In genomic region chr1:175171214-175171913, GRCh38 we compare ENCODE assay signal across 28 cellular contexts. TPM values are rescaled to one million over a fixed set of nuclear protein-coding genes. Genes with fewer than 3 reads are reported as not detected.
DNase-seq lines count a peak whose midpoint lies in the region; ATAC-seq and TF ChIP-seq lines count a peak whose summit lies in the region.
"Had no signal": no experiment of that assay in that cellular context is flagged by ENCODE, and none has a peak within 500 bp of the region (broad histone marks: within the 10 kb centered on the region; RNA-seq: fewer than 3 reads in every experiment).

No MANE protein-coding gene starts in this region.

- TF ChIP-seq CTCF in body of pancreas (IDR thresholded peaks at IDR 0.05) (no peak), natural killer cell (IDR thresholded peaks at IDR 0.05) (no peak), transverse colon (IDR thresholded peaks at IDR 0.05) (no peak)

- no peaks in the 10 kb centered on the region for H3K27me3 ChIP-seq in Karpas-422 (ENCODE audit: low read length)
- H3K27me3 ChIP-seq in body of pancreas, result no peaks in the 10 kb centered on the region
- H3K27me3 ChIP-seq in transverse colon, result no peaks in the 10 kb centered on the region
- H3K27me3 ChIP-seq: uterus had no signal

- no peak overlapping the region for H3K9ac ChIP-seq in Karpas-422 (ENCODE audit: low read length)

- H3K9me3 Mint-ChIP-seq in activated T-cell treated with anti-CD3 and anti-CD28 coated beads, Interleukin-2, amount 50 U/mL, for 24 hours, result no peaks in the 10 kb centered on the region
- H3K9me3 Mint-ChIP-seq in stimulated activated effector memory CD8-positive, alpha-beta T cell treated with anti-CD3 and anti-CD28 coated beads, Interleukin-12 subunit alpha, Interleukin-12 subunit beta, amount 100 ng/mL, for 72 hours, result no peaks in the 10 kb centered on the region
- no peaks in the 10 kb centered on the region for H3K9me3 Mint-ChIP-seq in natural killer cell

- peaks cover 47% of the 10 kb centered on the region for H4K20me1 ChIP-seq in Karpas-422 (ENCODE audit: insufficient read depth, low read depth, low read length)

- peaks cover 20% of the 10 kb centered on the region for H3K4me1 ChIP-seq in Karpas-422 (ENCODE audit: low read length)
- peaks cover 22% of the 10 kb centered on the region for H3K4me1 ChIP-seq in body of pancreas
- peaks cover 0 to 17% (median 7%) of the 10 kb centered on the region in 4 donors for H3K4me1 ChIP-seq in transverse colon
- H3K4me1 ChIP-seq: A549, uterus had no signal

- intact Hi-C loops in body of pancreas (cut with DNase I), result no loop called here
- intact Hi-C loops in natural killer cell (cut with micrococcal nuclease), result no loop called here
- intact Hi-C loops in transverse colon (cut with DNase I; ENCODE audit: low total_unique reads), result no loop called here

- H2AFZ ChIP-seq in Karpas-422 (ENCODE audit: low read length), result no peak overlapping the region

- peaks cover 62% of the 10 kb centered on the region for H3K4me1 Mint-ChIP-seq in activated T-cell treated with anti-CD3 and anti-CD28 coated beads, Interleukin-2, amount 50 U/mL, for 24 hours (ENCODE audit: low read depth)
- H3K4me1 Mint-ChIP-seq in stimulated activated effector memory CD8-positive, alpha-beta T cell treated with anti-CD3 and anti-CD28 coated beads, Interleukin-12 subunit alpha, Interleukin-12 subunit beta, amount 100 ng/mL, for 72 hours, result peaks cover 69% of the 10 kb centered on the region
- peaks cover 59 to 61% of the 10 kb centered on the region in 2 donors for H3K4me1 Mint-ChIP-seq in natural killer cell

- H3K27ac Mint-ChIP-seq in activated T-cell treated with anti-CD3 and anti-CD28 coated beads, Interleukin-2, amount 50 U/mL, for 24 hours, result peak overlapping the region; percentile 23
- H3K27ac Mint-ChIP-seq in stimulated activated effector memory CD8-positive, alpha-beta T cell treated with anti-CD3 and anti-CD28 coated beads, Interleukin-12 subunit alpha, Interleukin-12 subunit beta, amount 100 ng/mL, for 72 hours, result peak overlapping the region; percentile 88
- peak overlapping the region in 1 of 2 donors; percentile 71 for H3K27ac Mint-ChIP-seq in natural killer cell

- no peak for DNase-seq in activated T-cell treated with anti-CD3 and anti-CD28 coated beads, Interleukin-2, amount 50 U/mL, for 24 hours
- DNase-seq in activated T-cell treated with anti-CD3 and anti-CD28 coated beads, Interleukin-2, amount 50 U/mL, for 48 hours, result no peak
- no peak for DNase-seq in Karpas-422
- no peak for DNase-seq in body of pancreas
- no peak for DNase-seq in stimulated activated effector memory CD8-positive, alpha-beta T cell treated with anti-CD3 and anti-CD28 coated beads, Interleukin-12 subunit alpha, Interleukin-12 subunit beta, amount 100 ng/mL, for 72 hours (ENCODE audit: low spot score in 2 of 2)
- DNase-seq in NCI-H1105 (lab: John Stamatoyannopoulos, UW), result no peak
- no peak for DNase-seq in natural killer cell
- no peak for DNase-seq in transverse colon
- DNase-seq: activated CD4-positive, alpha-beta T cell treated with anti-CD3 and anti-CD28 coated beads, Interleukin-2, amount 50 U/mL, for 1 hour; AML-193; caudate nucleus; GOT3; hippocampal formation; KBM-7; left colon; mesenchymal stem cell; NCI-H1436; NCI-H446; NCI-H82; occipital lobe; stimulated activated CD4-positive, alpha-beta T cell treated with anti-CD3 and anti-CD28 coated beads, Interleukin-4, amount 100 ng/mL, for 4 hours; stimulated activated naive CD4-positive, alpha-beta T cell treated with Interleukin-2 at 50 U/mL for 16 hours; T-helper 2 cell; uterus had no signal

- H3K4me3 ChIP-seq in Karpas-422 (ENCODE audit: low read length) (no peak overlapping the region), body of pancreas (no peak overlapping the region), transverse colon (no peak overlapping the region)
- H3K4me3 ChIP-seq: A549, SK-N-MC, thoracic aorta, uterus had no signal

- no peak overlapping the region for H3K4me2 ChIP-seq in Karpas-422 (ENCODE audit: low read depth, low read length, poor library complexity, severe bottlenecking)
- H3K4me2 ChIP-seq: A549 had no signal

- no peaks in the 10 kb centered on the region for H3K27me3 Mint-ChIP-seq in activated T-cell treated with anti-CD3 and anti-CD28 coated beads, Interleukin-2, amount 50 U/mL, for 24 hours
- no peaks in the 10 kb centered on the region for H3K27me3 Mint-ChIP-seq in natural killer cell (ENCODE audit: low read depth in 2 of 2)

- WGBS in body of pancreas, 2 donors, result 68 to 78% methylated on average over 5 of the region's 5 CpGs
- WGBS in transverse colon (ENCODE audit: low coverage in 1 of 2), 2 donors, result 93 to 100% methylated on average over 2 to 5 of the region's 5 CpGs

- TF ChIP-seq EP300 in transverse colon (IDR thresholded peaks at IDR 0.05; ENCODE audit: low read depth), result no peak

- ATAC-seq in body of pancreas (peak; percentile 60), natural killer cell (no peak)
- no peak for ATAC-seq in stimulated activated effector memory CD8-positive, alpha-beta T cell treated with anti-CD3 and anti-CD28 coated beads, Interleukin-12 subunit alpha, Interleukin-12 subunit beta, amount 100 ng/mL, for 72 hours
- ATAC-seq: A549, left colon had no signal

- H3K36me3 ChIP-seq in Karpas-422 (ENCODE audit: insufficient read depth, low read length), result peaks cover 71% of the 10 kb centered on the region
- H3K36me3 ChIP-seq in body of pancreas (replicated peaks in 1 of 2; ENCODE audit: insufficient read depth in 1 of 2, low read depth in 2 of 2), result no peaks in the 10 kb centered on the region
- H3K36me3 ChIP-seq in transverse colon, result no peaks in the 10 kb centered on the region
- H3K36me3 ChIP-seq: uterus had no signal

- H3K36me3 Mint-ChIP-seq in activated T-cell treated with anti-CD3 and anti-CD28 coated beads, Interleukin-2, amount 50 U/mL, for 24 hours (ENCODE audit: low read depth), result peaks cover 75% of the 10 kb centered on the region
- H3K36me3 Mint-ChIP-seq in stimulated activated effector memory CD8-positive, alpha-beta T cell treated with anti-CD3 and anti-CD28 coated beads, Interleukin-12 subunit alpha, Interleukin-12 subunit beta, amount 100 ng/mL, for 72 hours, result peaks cover 47% of the 10 kb centered on the region
- H3K36me3 Mint-ChIP-seq in natural killer cell, result peaks cover 4% of the 10 kb centered on the region

- peaks cover 84% of the 10 kb centered on the region for H3K79me2 ChIP-seq in Karpas-422 (ENCODE audit: low read length)

- TF ChIP-seq POLR2A in body of pancreas (IDR thresholded peaks at IDR 0.05) (no peak), transverse colon (IDR thresholded peaks at IDR 0.05) (no peak)

- H3K27ac ChIP-seq in Karpas-422 (ENCODE audit: low read length), result peak overlapping the region; percentile 86; the same call in 1 of the 2 replicates
- no peak overlapping the region for H3K27ac ChIP-seq in body of pancreas
- H3K27ac ChIP-seq in transverse colon, result no peak overlapping the region
- H3K27ac ChIP-seq: A549, SK-N-MC, thoracic aorta, uterus, VCaP had no signal

- H3K4me3 Mint-ChIP-seq in activated T-cell treated with anti-CD3 and anti-CD28 coated beads, Interleukin-2, amount 50 U/mL, for 24 hours, result no peak overlapping the region
- no peak overlapping the region for H3K4me3 Mint-ChIP-seq in stimulated activated effector memory CD8-positive, alpha-beta T cell treated with anti-CD3 and anti-CD28 coated beads, Interleukin-12 subunit alpha, Interleukin-12 subunit beta, amount 100 ng/mL, for 72 hours
- no peak overlapping the region for H3K4me3 Mint-ChIP-seq in natural killer cell

- in situ Hi-C loops in transverse colon (cut with MboI; ENCODE audit: low pct_ligation_motif_present in 1 of 4, low pct_unique_long_range_greater_than_20kb in 1 of 4, low sequenced_read_pairs in 3 of 4), result no loop called here

- no peaks in the 10 kb centered on the region for H3K9me2 ChIP-seq in Karpas-422 (replicated peaks; ENCODE audit: insufficient read depth, low read length)

- H3K9me3 ChIP-seq in Karpas-422 (ENCODE audit: low read length), result no peaks in the 10 kb centered on the region
- H3K9me3 ChIP-seq in body of pancreas, result no peaks in the 10 kb centered on the region
- H3K9me3 ChIP-seq in transverse colon, result no peaks in the 10 kb centered on the region
- H3K9me3 ChIP-seq: A549, thoracic aorta, uterus had no signal

RNA-seq across cellular contexts. Expression of gene KIAA0040, which starts 21.2 kb away (rescaled TPM):
- 48.5 and 86.6 TPM in 2 replicates for total RNA-seq in Karpas-422 (2014; rRNA removed; shearing (Covaris generic); ENCODE audit: low replicate concordance)
- total RNA-seq in body of pancreas (10 to 100 TPM; 10.1 to 29.7 TPM), natural killer cell (10 to 100 TPM; 18.0 to 21.2 (median 19.4) TPM), transverse colon (10 to 100 TPM; 17.5 to 35.5 (median 21.2) TPM)
